10 cellular contexts compared by ENCODE assay signal in the genomic region with DNA sequence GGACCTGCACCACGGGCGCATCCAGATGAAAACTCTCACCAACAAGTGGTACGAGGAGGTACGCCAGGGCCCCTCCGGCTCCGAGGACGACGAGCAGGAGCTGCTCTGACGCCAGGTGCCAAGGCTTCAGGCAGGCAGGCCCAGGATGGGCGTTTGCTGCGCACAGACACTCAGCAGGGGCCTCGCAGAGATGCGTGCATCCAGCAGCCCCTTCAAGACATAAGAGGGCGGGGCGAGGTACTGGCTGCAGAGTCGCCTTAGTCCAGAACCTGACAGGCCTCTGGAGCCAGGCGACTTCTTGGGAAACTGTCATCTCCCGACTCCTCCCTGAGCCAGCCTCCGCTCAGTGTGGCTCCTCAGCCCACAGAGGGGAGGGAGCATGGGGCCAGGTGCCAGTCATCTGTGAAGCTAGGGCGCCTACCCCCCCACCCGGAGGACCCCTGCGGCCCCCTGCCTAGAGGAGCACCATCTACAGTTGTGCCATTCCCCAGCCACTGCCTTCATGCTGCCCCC. TPM values are rescaled to one million over a fixed set of nuclear protein-coding genes. Genes with fewer than 3 reads are reported as not detected.
A peak's percentile ranks its signal among the peaks of the same experiment; 100 is the strongest.
DNase-seq lines count a peak whose midpoint lies in the region; ATAC-seq and TF ChIP-seq lines count a peak whose summit lies in the region.
"Had no signal": no experiment of that assay in that cellular context is flagged by ENCODE, and none has a peak within 500 bp of the region (broad histone marks: within the 10 kb centered on the region; RNA-seq: fewer than 3 reads in every experiment).

No MANE protein-coding gene starts in this region.

- peaks cover 0 to 64% (median 43%) of the 10 kb centered on the region in 12 donors for H3K4me1 ChIP-seq in heart left ventricle
- H3K4me1 ChIP-seq in prostate gland (replicated peaks), result peaks cover 14% of the 10 kb centered on the region
- H3K4me1 ChIP-seq in vagina, result peaks cover 12% of the 10 kb centered on the region

- H3K4me1 Mint-ChIP-seq in endothelial cell (ENCODE audit: unreplicated experiment), result peaks cover 24% of the 10 kb centered on the region

- no peak for TF ChIP-seq CTCF in heart left ventricle (IDR thresholded peaks at IDR 0.05)
- TF ChIP-seq CTCF in endothelial cell (IDR thresholded peaks at IDR 0.05; ENCODE audit: unreplicated experiment), result no peak
- no peak for TF ChIP-seq CTCF in prostate gland (IDR thresholded peaks at IDR 0.05)
- TF ChIP-seq CTCF in vagina (IDR thresholded peaks at IDR 0.05), result no peak

- H3K4me3 ChIP-seq in heart left ventricle, result no peak overlapping the region
- no peak overlapping the region for H3K4me3 ChIP-seq in prostate gland
- H3K4me3 ChIP-seq in vagina, result no peak overlapping the region

- H3K4me3 Mint-ChIP-seq in endothelial cell (ENCODE audit: unreplicated experiment), result peak overlapping the region; percentile 51
- H3K4me3 Mint-ChIP-seq: activated CD4-positive, alpha-beta T cell treated with anti-CD3 and anti-CD28 coated beads, Interleukin-2, amount 10 ng/mL, durations not matched to agents 7 days and 5 days; activated naive CD8-positive, alpha-beta T cell treated with anti-CD3 and anti-CD28 coated beads, Interleukin-2, amount 10 ng/mL, durations not matched to agents 7 days and 5 days had no signal

- peaks cover 13% of the 10 kb centered on the region for H3K36me3 Mint-ChIP-seq in endothelial cell (ENCODE audit: low read depth, unreplicated experiment)

- H3K27me3 ChIP-seq in heart left ventricle (no peaks in the 10 kb centered on the region), prostate gland (replicated peaks; ENCODE audit: insufficient read depth) (no peaks in the 10 kb centered on the region), vagina (no peaks in the 10 kb centered on the region)

- H3K27me3 Mint-ChIP-seq in endothelial cell (ENCODE audit: unreplicated experiment), result peaks cover 8% of the 10 kb centered on the region
- H3K27me3 Mint-ChIP-seq: activated CD4-positive, alpha-beta T cell treated with anti-CD3 and anti-CD28 coated beads, Interleukin-2, amount 10 ng/mL, durations not matched to agents 7 days and 5 days; activated naive CD8-positive, alpha-beta T cell treated with anti-CD3 and anti-CD28 coated beads, Interleukin-2, amount 10 ng/mL, durations not matched to agents 7 days and 5 days had no signal

- TF ChIP-seq POLR2A in heart left ventricle (IDR thresholded peaks at IDR 0.05), result no peak
- no peak for TF ChIP-seq POLR2A in prostate gland (IDR thresholded peaks at IDR 0.05)
- no peak for TF ChIP-seq POLR2A in vagina (IDR thresholded peaks at IDR 0.05)

- H3K27ac Mint-ChIP-seq in endothelial cell (ENCODE audit: unreplicated experiment), result no peak overlapping the region
- H3K27ac Mint-ChIP-seq: activated naive CD8-positive, alpha-beta T cell treated with anti-CD3 and anti-CD28 coated beads, Interleukin-2, amount 10 ng/mL, durations not matched to agents 7 days and 5 days had no signal

- no peaks in the 10 kb centered on the region for H3K9me3 Mint-ChIP-seq in endothelial cell (ENCODE audit: unreplicated experiment)
- H3K9me3 Mint-ChIP-seq: activated CD4-positive, alpha-beta T cell treated with anti-CD3 and anti-CD28 coated beads, Interleukin-2, amount 10 ng/mL, durations not matched to agents 7 days and 5 days; activated naive CD8-positive, alpha-beta T cell treated with anti-CD3 and anti-CD28 coated beads, Interleukin-2, amount 10 ng/mL, durations not matched to agents 7 days and 5 days had no signal

- DNase-seq in heart left ventricle, result peak in 1 of 5 donors; percentile 58
- no peak for DNase-seq in cardiac septum (ENCODE audit: low spot score)
- DNase-seq in endothelial cell (ENCODE audit: low spot score), result no peak
- no peak for DNase-seq in prostate gland (ENCODE audit: low spot score)
- no peak for DNase-seq in vagina (ENCODE audit: extremely low spot score in 2 of 2)
- no peak for DNase-seq in NCI-H226
- no peak for DNase-seq in activated CD4-positive, alpha-beta T cell treated with anti-CD3 and anti-CD28 coated beads, Interleukin-2, amount 50 U/mL, for 1 hour

- H3K9me3 ChIP-seq in heart left ventricle, result no peaks in the 10 kb centered on the region
- H3K9me3 ChIP-seq in prostate gland, result no peaks in the 10 kb centered on the region
- H3K9me3 ChIP-seq in vagina, result no peaks in the 10 kb centered on the region

- H3K36me3 ChIP-seq in heart left ventricle (peaks cover 0 to 52% (median 33%) of the 10 kb centered on the region in 9 donors), prostate gland (no peaks in the 10 kb centered on the region), vagina (peaks cover 0 to 31% of the 10 kb centered on the region in 2 donors)

- H3K27ac ChIP-seq in heart left ventricle (peak overlapping the region in 11 of 12 donors; percentile 41 to 79 (median 59)), prostate gland (peak overlapping the region; percentile 39 to 43), vagina (peak overlapping the region; percentile 3)

- intact Hi-C loops in heart left ventricle (cut with DNase I), result loop anchor here in 7 of 10 donors (1.0 to 5.0 kb wide), 3 partner anchors 276 to 277 kb away; no protein-coding TSS in a partner anchor
- intact Hi-C loops in cardiac septum (cut with DNase I), result loop anchor here (5.0 kb wide), 2 partner anchors 276 to 341 kb away; no protein-coding TSS in a partner anchor
- intact Hi-C loops in prostate gland (cut with DNase I), result no loop called here
- intact Hi-C loops in vagina (cut with DNase I), result no loop called here

- 87 to 90% (median 89%) methylated on average over 11 to 22 of the region's 22 CpGs for WGBS in heart left ventricle, 4 donors
- WGBS in prostate gland, result 78% methylated on average over 19 of the region's 22 CpGs

- ATAC-seq in heart left ventricle, result no peak
- no peak for ATAC-seq in GM18517 (IDR thresholded peaks at IDR 0.05; ENCODE audit: unreplicated experiment)

RNA-seq across cellular contexts. Expression of a gene that starts 27.4 kb away (rescaled TPM):
- total RNA-seq in heart left ventricle, result 1 to 10 TPM; 5.9 to 9.3 (median 7.8) TPM
- 1 to 10 TPM; 4.3 to 8.0 TPM for polyA plus RNA-seq in heart left ventricle
- 4.9 TPM for total RNA-seq in cardiac septum
- 8.4 TPM for total RNA-seq in endothelial cell (ENCODE audit: unreplicated experiment)
- 10 to 100 TPM in 1 of 2 donors, 1 to 10 TPM in 1; 9.2 to 15.2 TPM for total RNA-seq in prostate gland
- total RNA-seq in vagina, result 4.7 TPM

RNA-seq across cellular contexts. Expression of a gene that starts 48.3 kb away (rescaled TPM):
- total RNA-seq in heart left ventricle, result 100 to 1,000 TPM in 2 of 9 donors, 10 to 100 TPM in 7; 42.1 to 128 (median 52.4) TPM
- polyA plus RNA-seq in heart left ventricle, result 10 to 100 TPM; 36.5 to 48.5 TPM
- total RNA-seq in cardiac septum, result 45.8 TPM
- 46.8 TPM for total RNA-seq in endothelial cell (ENCODE audit: unreplicated experiment)
- 100 to 1,000 TPM; 166 to 239 TPM for total RNA-seq in prostate gland
- 153 TPM for total RNA-seq in vagina

Comparison
In these comparisons a context has a peak if more than half of its experiments do, and no peak if none do; other contexts are left out.
1. H3K27ac ChIP-seq: peak in every context shown above with its lines; median percentile 59 in heart left ventricle; 41 in prostate gland; 3 in vagina.
2. intact Hi-C loops: an anchor here in heart left ventricle (1.0 to 5.0 kb wide) and cardiac septum (5.0 kb wide); none called in prostate gland and vagina.